Comparison of ENCODE assay signal across 8 cellular contexts in the genomic region with DNA sequence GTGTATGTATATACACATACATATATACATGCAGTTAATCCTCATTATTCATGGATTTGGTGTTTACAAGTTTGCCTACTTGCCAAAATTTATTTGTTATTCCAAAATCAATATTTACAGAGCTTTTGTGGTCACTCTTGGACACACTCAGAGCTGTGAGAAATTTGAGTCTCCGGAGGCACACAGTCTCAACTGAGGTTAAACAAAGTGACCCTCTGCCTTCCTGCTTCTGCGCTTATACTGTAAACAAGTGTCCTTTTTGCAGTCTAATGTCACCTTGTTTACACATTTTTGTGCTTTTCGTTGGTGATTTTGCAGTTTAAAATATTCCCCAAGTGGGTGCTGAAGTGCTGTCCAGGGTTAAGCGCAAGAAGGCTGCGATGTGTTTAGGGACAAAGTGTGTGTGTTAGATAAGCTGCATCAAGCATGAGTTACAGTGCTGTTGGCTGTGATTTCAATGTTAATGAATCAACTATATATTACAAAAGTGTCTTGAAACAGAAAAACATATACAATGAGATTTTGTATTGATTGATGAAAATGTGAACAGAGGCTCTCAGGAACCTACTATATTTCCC. TPM values are rescaled to one million over a fixed set of nuclear protein-coding genes. Genes with fewer than 3 reads are reported as not detected.
DNase-seq lines count a peak whose midpoint lies in the region; ATAC-seq and TF ChIP-seq lines count a peak whose summit lies in the region.

No MANE protein-coding gene starts in this region.

- DNase-seq in NCI-H345 (lab: John Stamatoyannopoulos, UW): peak; percentile 4
- no peak for DNase-seq in NCI-H345 treated with DMSO at 0.1 percent for 48 hours (lab: John Stamatoyannopoulos, UW; ENCODE audit: unreplicated experiment)
- DNase-seq in NCI-H2029 (lab: John Stamatoyannopoulos, UW): peak; percentile 76
- no peak for DNase-seq in activated naive CD8-positive, alpha-beta T cell treated with anti-CD3 and anti-CD28 coated beads, Interleukin-2, amount 10 ng/mL, durations not matched to agents 7 days and 5 days
- no peak for DNase-seq in naive thymus-derived CD8-positive, alpha-beta T cell
- no peak for DNase-seq in GM03348 (ENCODE audit: low spot score)
- DNase-seq in NCI-H1436 treated with DMSO at 0.1 percent for 48 hours (lab: John Stamatoyannopoulos, UW): no peak
- DNase-seq in progenitor cell of endocrine pancreas (ENCODE audit: low spot score, unreplicated experiment): no peak

- no peaks in the 10 kb centered on the region for H3K27me3 Mint-ChIP-seq in activated naive CD8-positive, alpha-beta T cell treated with anti-CD3 and anti-CD28 coated beads, Interleukin-2, amount 10 ng/mL, durations not matched to agents 7 days and 5 days
- H3K27me3 Mint-ChIP-seq in naive thymus-derived CD8-positive, alpha-beta T cell: no peaks in the 10 kb centered on the region
- H3K27me3 Mint-ChIP-seq in progenitor cell of endocrine pancreas: peaks cover 40% of the 10 kb centered on the region

- TF ChIP-seq CTCF in progenitor cell of endocrine pancreas (IDR thresholded peaks at IDR 0.05; ENCODE audit: unreplicated experiment): no peak

- peaks cover 32% of the 10 kb centered on the region for H3K4me1 Mint-ChIP-seq in activated naive CD8-positive, alpha-beta T cell treated with anti-CD3 and anti-CD28 coated beads, Interleukin-2, amount 10 ng/mL, durations not matched to agents 7 days and 5 days
- peaks cover 22 to 60% (median 30%) of the 10 kb centered on the region in 4 donors for H3K4me1 Mint-ChIP-seq in naive thymus-derived CD8-positive, alpha-beta T cell
- peaks cover 27% of the 10 kb centered on the region for H3K4me1 Mint-ChIP-seq in progenitor cell of endocrine pancreas (ENCODE audit: low read depth)

- H3K9me3 Mint-ChIP-seq in activated naive CD8-positive, alpha-beta T cell treated with anti-CD3 and anti-CD28 coated beads, Interleukin-2, amount 10 ng/mL, durations not matched to agents 7 days and 5 days: peaks cover 4% of the 10 kb centered on the region
- H3K9me3 Mint-ChIP-seq in naive thymus-derived CD8-positive, alpha-beta T cell: peaks cover 0 to 3% (median 0%) of the 10 kb centered on the region in 9 donors
- no peaks in the 10 kb centered on the region for H3K9me3 Mint-ChIP-seq in progenitor cell of endocrine pancreas (ENCODE audit: low read depth)

- ATAC-seq in activated naive CD8-positive, alpha-beta T cell treated with anti-CD3 and anti-CD28 coated beads, Interleukin-2, amount 10 ng/mL, durations not matched to agents 7 days and 5 days (ENCODE audit: low read depth): no peak
- no peak for ATAC-seq in naive thymus-derived CD8-positive, alpha-beta T cell

- H3K27ac Mint-ChIP-seq in activated naive CD8-positive, alpha-beta T cell treated with anti-CD3 and anti-CD28 coated beads, Interleukin-2, amount 10 ng/mL, durations not matched to agents 7 days and 5 days: peak overlapping the region; percentile 94
- H3K27ac Mint-ChIP-seq in naive thymus-derived CD8-positive, alpha-beta T cell: peak overlapping the region in 9 of 10 donors; percentile 45 to 94 (median 87)
- no peak overlapping the region for H3K27ac Mint-ChIP-seq in progenitor cell of endocrine pancreas

- H3K36me3 Mint-ChIP-seq in activated naive CD8-positive, alpha-beta T cell treated with anti-CD3 and anti-CD28 coated beads, Interleukin-2, amount 10 ng/mL, durations not matched to agents 7 days and 5 days: peaks cover 2% of the 10 kb centered on the region
- peaks cover 0 to 2% (median 0%) of the 10 kb centered on the region in 3 donors for H3K36me3 Mint-ChIP-seq in naive thymus-derived CD8-positive, alpha-beta T cell
- H3K36me3 Mint-ChIP-seq in progenitor cell of endocrine pancreas (ENCODE audit: insufficient read depth): no peaks in the 10 kb centered on the region

- POLR2A ChIA-PET in activated naive CD8-positive, alpha-beta T cell treated with anti-CD3 and anti-CD28 coated beads, Interleukin-2, amount 10 ng/mL, durations not matched to agents 7 days and 5 days (lab: Charles Lee): no interaction called here
- POLR2A ChIA-PET in naive thymus-derived CD8-positive, alpha-beta T cell (lab: Charles Lee): no interaction called here

- peak overlapping the region; percentile 75 for H3K4me3 Mint-ChIP-seq in activated naive CD8-positive, alpha-beta T cell treated with anti-CD3 and anti-CD28 coated beads, Interleukin-2, amount 10 ng/mL, durations not matched to agents 7 days and 5 days
- H3K4me3 Mint-ChIP-seq in naive thymus-derived CD8-positive, alpha-beta T cell: peak overlapping the region in 7 of 10 donors; percentile 7 to 53 (median 24)
- no peak overlapping the region for H3K4me3 Mint-ChIP-seq in progenitor cell of endocrine pancreas (ENCODE audit: low read depth)

RNA-seq across cellular contexts. Expression of gene LTA4H, which starts 13.1 kb away (rescaled TPM):
- total RNA-seq in activated naive CD8-positive, alpha-beta T cell treated with anti-CD3 and anti-CD28 coated beads, Interleukin-2, amount 10 ng/mL, durations not matched to agents 7 days and 5 days: 10 to 100 TPM; 49.2 to 50.7 TPM
- total RNA-seq in naive thymus-derived CD8-positive, alpha-beta T cell: 10 to 100 TPM; 62.0 to 66.8 TPM
- 10 to 100 TPM; 68.6 to 80.9 (median 75.0) TPM for polyA plus RNA-seq in naive thymus-derived CD8-positive, alpha-beta T cell
- 98.9 and 103 TPM in 2 replicates for total RNA-seq in progenitor cell of endocrine pancreas

RNA-seq across cellular contexts. Expression of gene HAL, which starts 52.3 kb away (rescaled TPM):
- under 1 TPM; 0.14 to 0.23 TPM for total RNA-seq in activated naive CD8-positive, alpha-beta T cell treated with anti-CD3 and anti-CD28 coated beads, Interleukin-2, amount 10 ng/mL, durations not matched to agents 7 days and 5 days
- 1 to 10 TPM; 1.3 to 3.0 TPM for total RNA-seq in naive thymus-derived CD8-positive, alpha-beta T cell
- not detected for polyA plus RNA-seq in naive thymus-derived CD8-positive, alpha-beta T cell
- total RNA-seq in progenitor cell of endocrine pancreas: 0.46 and 0.49 TPM in 2 replicates

Comparison
In these comparisons a context has a peak if more than half of its experiments do, and no peak if none do; other contexts are left out.
1. DNase-seq: peak in NCI-H345 (single experiment) and NCI-H2029 (single experiment); none in NCI-H345 treated with DMSO at 0.1 percent for 48 hours (single experiment), activated naive CD8-positive, alpha-beta T cell treated with anti-CD3 and anti-CD28 coated beads, Interleukin-2, amount 10 ng/mL, durations not matched to agents 7 days and 5 days (single experiment), naive thymus-derived CD8-positive, alpha-beta T cell (0 of 10), GM03348 (single experiment), NCI-H1436 treated with DMSO at 0.1 percent for 48 hours (single experiment) and progenitor cell of endocrine pancreas (single experiment).